Comparison of ENCODE assay signal across 28 cellular contexts in the genomic region with DNA sequence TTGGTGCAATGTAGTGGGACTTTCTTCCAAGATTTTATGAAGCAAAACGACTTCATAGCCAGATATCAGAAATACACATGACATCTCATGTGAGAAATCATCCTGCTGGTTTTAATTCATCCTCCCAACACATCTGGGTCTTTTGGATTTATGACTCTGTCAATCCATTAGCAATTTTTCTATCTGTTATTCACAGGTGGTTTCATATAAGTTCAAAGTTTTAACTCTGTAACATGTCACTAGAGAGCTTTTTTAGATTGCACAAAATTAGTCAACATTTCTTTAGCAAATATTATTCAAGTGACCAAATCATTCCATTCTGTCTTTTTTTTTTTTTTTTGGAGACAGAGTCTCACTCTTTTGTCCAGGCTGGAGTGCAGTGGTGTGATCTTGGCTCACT.
"Had no signal": no experiment of that assay in that cellular context is flagged by ENCODE, and none has a peak within 500 bp of the region (broad histone marks: within the 10 kb centered on the region; RNA-seq: fewer than 3 reads in every experiment).

No MANE protein-coding gene starts in this region.

- H3K4me2 ChIP-seq: smooth muscle cell had no signal

- H3K9me3 ChIP-seq: heart left ventricle, lower lobe of right lung, mucosa of descending colon, pancreas, prostate gland, sigmoid colon, suprapubic skin, tibial artery, upper lobe of right lung had no signal

- FAIRE-seq: astrocyte, endothelial cell of umbilical vein, pancreas had no signal

- H3K4me3 ChIP-seq: heart left ventricle, lower lobe of right lung, mucosa of descending colon, pancreas, prostate gland, sigmoid colon, smooth muscle cell, suprapubic skin, tibial artery, upper lobe of right lung had no signal

- H3K4me1 ChIP-seq: foreskin keratinocyte had no signal

- DNase-seq: activated CD4-positive, alpha-beta T cell treated with anti-CD3 and anti-CD28 coated beads for 48 hours; activated CD4-positive, alpha-beta T cell treated with anti-CD3 and anti-CD28 coated beads, Interleukin-2, amount 50 U/mL, for 48 hours; activated CD8-positive, alpha-beta memory T cell treated with anti-CD3 and anti-CD28 coated beads, Interleukin-2, amount 50 U/mL, for 48 hours; activated gamma-delta T cell treated with Interleukin-2 at 50 U/mL for 16 hours; activated T-cell treated with anti-CD3 and anti-CD28 coated beads, Interleukin-2, amount 50 U/mL, for 24 hours; caudate nucleus; foreskin keratinocyte; heart left ventricle; hypothalamus; lower lobe of right lung; mucosa of descending colon; nephron progenitor cell; pancreas; sigmoid colon; stimulated activated CD4-positive, alpha-beta T cell treated with anti-CD3 and anti-CD28 coated beads, Interleukin-1b, Interleukin-23, amount 100 ng/mL, for 48 hours; stimulated activated CD4-positive, alpha-beta T cell treated with anti-CD3 and anti-CD28 coated beads, Interleukin-4, amount 100 ng/mL, for 4 hours; stimulated activated CD8-positive, alpha-beta memory T cell treated with anti-CD3 and anti-CD28 coated beads, Interleukin-4, amount 100 ng/mL, for 48 hours; stimulated activated naive CD4-positive, alpha-beta T cell; T-helper 17 cell; T1000; tibial artery; upper lobe of right lung; WERI-Rb-1 had no signal

- H3K27me3 ChIP-seq: foreskin keratinocyte, heart left ventricle, pancreas, sigmoid colon, suprapubic skin, tibial artery, upper lobe of right lung had no signal

- H3K36me3 ChIP-seq: WERI-Rb-1 had no signal

- H3K27ac ChIP-seq: foreskin keratinocyte, heart left ventricle, lower lobe of right lung, pancreas, prostate gland, sigmoid colon, suprapubic skin, upper lobe of right lung, WERI-Rb-1 had no signal
